21 cellular contexts compared by ENCODE assay signal in the genomic region with DNA sequence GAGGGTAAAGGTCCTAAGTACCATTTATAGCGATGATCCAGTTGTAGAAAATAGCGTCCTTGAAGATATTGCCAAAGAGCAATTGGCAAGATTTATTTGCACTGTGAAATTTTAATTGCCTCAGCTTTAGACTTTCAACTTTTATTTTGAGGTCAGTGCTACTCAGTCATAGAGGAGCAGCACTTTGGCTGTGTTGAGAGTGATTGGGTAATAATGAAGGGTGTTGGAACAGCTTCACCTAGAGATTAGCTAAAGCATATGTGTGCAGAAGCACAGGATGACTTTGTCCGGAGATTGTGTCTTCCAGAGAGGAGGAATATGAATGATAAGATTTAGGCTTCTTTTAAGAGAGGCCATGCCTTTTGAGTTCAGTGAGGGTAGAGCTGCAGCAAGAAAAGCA.
DNase-seq lines count a peak whose midpoint lies in the region; ATAC-seq and TF ChIP-seq lines count a peak whose summit lies in the region.
"Had no signal": no experiment of that assay in that cellular context is flagged by ENCODE, and none has a peak within 500 bp of the region (broad histone marks: within the 10 kb centered on the region; RNA-seq: fewer than 3 reads in every experiment).

No MANE protein-coding gene starts in this region.

- TF ChIP-seq CTCF in fibroblast of mammary gland (conservative IDR thresholded peaks at IDR 0.05; ENCODE audit: control insufficient read depth, insufficient read depth, low read depth, low read length) (no peak), left lung (IDR thresholded peaks at IDR 0.05) (no peak), osteoblast (IDR thresholded peaks at IDR 0.05; ENCODE audit: extremely low read depth, low read depth, low read length) (no peak)

- intact Hi-C loops in left cardiac atrium (cut with DNase I), result no loop called here
- intact Hi-C loops in left lung (cut with DNase I), result no loop called here
- intact Hi-C loops in sciatic nerve (cut with DNase I), result no loop called here

- H4K20me1 ChIP-seq in osteoblast (ENCODE audit: insufficient read depth, low read length), result no peaks in the 10 kb centered on the region

- H3K9me3 ChIP-seq in left lung (no peaks in the 10 kb centered on the region), osteoblast (ENCODE audit: low read depth, low read length) (no peaks in the 10 kb centered on the region)
- H3K9me3 ChIP-seq: HAP-1 had no signal

- H3K4me1 ChIP-seq in left lung (no peaks in the 10 kb centered on the region), osteoblast (ENCODE audit: insufficient read depth, low read length) (no peaks in the 10 kb centered on the region)
- H3K4me1 ChIP-seq: HAP-1 had no signal

- H3K4me2 ChIP-seq in osteoblast (ENCODE audit: insufficient read depth, low read length), result no peak overlapping the region

- no peaks in the 10 kb centered on the region for H3K79me2 ChIP-seq in osteoblast (ENCODE audit: insufficient read depth, low read length)

- no peak overlapping the region for H2AFZ ChIP-seq in osteoblast (ENCODE audit: low read length)

- no peak overlapping the region for H3K4me3 ChIP-seq in fibroblast of mammary gland (ENCODE audit: control insufficient read depth, low read depth, low read length)
- no peak overlapping the region for H3K4me3 ChIP-seq in left lung
- H3K4me3 ChIP-seq in osteoblast (ENCODE audit: insufficient read depth, low read length), result no peak overlapping the region
- H3K4me3 ChIP-seq: HAP-1, SK-N-MC had no signal

- ATAC-seq in left cardiac atrium (peak; percentile 77 to 89), left lung (peak; percentile 93), sciatic nerve (peak; percentile 42)

- H3K27me3 ChIP-seq in left lung, result no peaks in the 10 kb centered on the region
- no peaks in the 10 kb centered on the region for H3K27me3 ChIP-seq in osteoblast (ENCODE audit: insufficient read depth, low read length)

- DNase-seq in fibroblast of mammary gland (ENCODE audit: low read depth), result peak; percentile 7
- no peak for DNase-seq in left cardiac atrium
- DNase-seq in left lung, result no peak
- no peak for DNase-seq in sciatic nerve (ENCODE audit: low spot score)
- no peak for DNase-seq in osteoblast (ENCODE audit: insufficient read length, low spot score, missing footprints)
- DNase-seq in Kasumi-1 (lab: John Stamatoyannopoulos, UW), result no peak
- DNase-seq in NCI-H1105 (lab: John Stamatoyannopoulos, UW), result no peak
- DNase-seq in activated naive CD4-positive, alpha-beta T cell treated with anti-CD3 and anti-CD28 coated beads, Interleukin-2, amount 50 U/mL, for 16 hours, result no peak
- DNase-seq: ACHN; C1 segment of cervical spinal cord; CD8-positive, alpha-beta memory T cell; DMS79; Karpas-422; MM.1S; NCI-H1092; NCI-H146; NCI-H2029 treated with DMSO at 0.1 percent for 48 hours; NCI-H446 treated with DMSO at 0.1 percent for 48 hours; SHP77 had no signal

- H3K27ac ChIP-seq in left lung, result no peak overlapping the region
- H3K27ac ChIP-seq in osteoblast (ENCODE audit: low read depth, low read length), result no peak overlapping the region
- H3K27ac ChIP-seq: SK-N-MC had no signal

- H3K36me3 ChIP-seq in left lung (no peaks in the 10 kb centered on the region), osteoblast (ENCODE audit: insufficient read depth, low read length) (no peaks in the 10 kb centered on the region)
- H3K36me3 ChIP-seq: HAP-1 had no signal

Comparison
In these comparisons a context has a peak if more than half of its experiments do, and no peak if none do; other contexts are left out.
1. ATAC-seq: peak in every context shown above with its lines; median percentile 93 in left lung; 83 in left cardiac atrium; 42 in sciatic nerve.